In the genomic region with DNA sequence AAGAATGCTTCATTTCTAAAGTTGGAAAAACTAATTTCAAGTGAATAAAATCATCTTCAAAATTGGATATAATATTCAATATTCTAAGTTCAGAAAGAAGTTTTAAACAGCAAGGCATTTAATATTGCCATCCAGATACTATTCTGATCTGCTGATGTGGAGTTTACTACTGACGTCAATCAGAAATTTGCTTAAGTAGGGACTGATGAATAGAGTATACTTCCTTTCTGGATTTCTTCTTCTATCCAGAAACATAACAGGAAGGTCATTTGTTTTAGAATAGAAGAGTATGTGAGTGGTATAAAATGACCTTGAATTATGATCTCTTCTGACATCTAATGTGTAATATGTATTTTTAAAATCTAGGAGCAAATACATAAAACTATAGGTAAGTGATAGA, we compare ENCODE assay signal across 19 cellular contexts.
"Had no signal": no experiment of that assay in that cellular context is flagged by ENCODE, and none has a peak within 500 bp of the region (broad histone marks: within the 10 kb centered on the region; RNA-seq: fewer than 3 reads in every experiment).

No MANE protein-coding gene starts in this region.

- H3K4me1 Mint-ChIP-seq: memory B cell had no signal

- H3K4me1 ChIP-seq: pancreas, prostate gland, sigmoid colon, vagina had no signal

- H3K27me3 Mint-ChIP-seq: memory B cell; natural killer cell treated with Interleukin-12 subunit alpha and Interleukin-12 subunit beta and Interleukin-15 and Interleukin-18, amount 100 ng/mL, for 72 hours; type B pancreatic cell had no signal

- H3K4me3 Mint-ChIP-seq: memory B cell; mesothelial cell of epicardium; natural killer cell treated with Interleukin-12 subunit alpha and Interleukin-12 subunit beta and Interleukin-15 and Interleukin-18, amount 100 ng/mL, for 72 hours; type B pancreatic cell had no signal

- ATAC-seq: esophagus mucosa; natural killer cell treated with Interleukin-12 subunit alpha and Interleukin-12 subunit beta and Interleukin-15 and Interleukin-18, amount 100 ng/mL, for 72 hours; pancreas had no signal

- H3K36me3 ChIP-seq: gastrocnemius medialis, lower lobe of right lung, pancreas, prostate gland, sigmoid colon, vagina had no signal

- H3K27ac ChIP-seq: lower lobe of right lung, pancreas, prostate gland, vagina had no signal

- H3K27ac Mint-ChIP-seq: memory B cell; mesothelial cell of epicardium; natural killer cell treated with Interleukin-12 subunit alpha and Interleukin-12 subunit beta and Interleukin-15 and Interleukin-18, amount 100 ng/mL, for 72 hours; type B pancreatic cell had no signal

- H3K9me3 Mint-ChIP-seq: type B pancreatic cell had no signal

- DNase-seq: effector memory CD4-positive, alpha-beta T cell; gastrocnemius medialis; hippocampal formation; kidney glomerular epithelial cell; lower lobe of right lung; occipital lobe; pancreas; retina; sigmoid colon; small intestine; stimulated activated CD4-positive, alpha-beta T cell treated with anti-CD3 and anti-CD28 coated beads, Interleukin-2, amount 100 ng/mL, for 48 hours; stimulated activated naive CD4-positive, alpha-beta T cell treated with Interleukin-2 at 50 U/mL for 16 hours had no signal

- H3K9me3 ChIP-seq: gastrocnemius medialis, pancreas, prostate gland, vagina had no signal

- H3K4me3 ChIP-seq: gastrocnemius medialis, lower lobe of right lung, pancreas, prostate gland, sigmoid colon, vagina had no signal

- H3K27me3 ChIP-seq: gastrocnemius medialis, pancreas, sigmoid colon, vagina had no signal

- H3K36me3 Mint-ChIP-seq: memory B cell, type B pancreatic cell had no signal
